1 cellular context compared by ENCODE assay signal in genomic region chr7:90346326-90347125, GRCh38.
A peak's percentile ranks its signal among the peaks of the same experiment; 100 is the strongest.
TF ChIP-seq lines count a peak whose summit lies in the region.

Gene GTPBP10, plus strand, starts transcription at chr7:90346716. Its CDS starts 26 bp downstream, at chr7:90346742.

TF ChIP-seq in HepG2, 621 proteins besides CTCF, POLR2A, EP300 and RAD21 (continued from another document and continues in another):
- TF ChIP-seq GABPA (IDR thresholded peaks at IDR 0.05; ENCODE audit: low read depth, low read length), result peak; percentile 46; the same call in 1 of the 2 replicates
- peak; percentile 87 for TF ChIP-seq GABPA (CRISPR knock-in tag; IDR thresholded peaks at IDR 0.05; ENCODE audit: low read depth)
- peak; percentile 61; the same call in 1 of the 2 replicates for TF ChIP-seq NRL (CRISPR knock-in tag; IDR thresholded peaks at IDR 0.05; ENCODE audit: borderline replicate concordance)
- TF ChIP-seq, protein P1, sequence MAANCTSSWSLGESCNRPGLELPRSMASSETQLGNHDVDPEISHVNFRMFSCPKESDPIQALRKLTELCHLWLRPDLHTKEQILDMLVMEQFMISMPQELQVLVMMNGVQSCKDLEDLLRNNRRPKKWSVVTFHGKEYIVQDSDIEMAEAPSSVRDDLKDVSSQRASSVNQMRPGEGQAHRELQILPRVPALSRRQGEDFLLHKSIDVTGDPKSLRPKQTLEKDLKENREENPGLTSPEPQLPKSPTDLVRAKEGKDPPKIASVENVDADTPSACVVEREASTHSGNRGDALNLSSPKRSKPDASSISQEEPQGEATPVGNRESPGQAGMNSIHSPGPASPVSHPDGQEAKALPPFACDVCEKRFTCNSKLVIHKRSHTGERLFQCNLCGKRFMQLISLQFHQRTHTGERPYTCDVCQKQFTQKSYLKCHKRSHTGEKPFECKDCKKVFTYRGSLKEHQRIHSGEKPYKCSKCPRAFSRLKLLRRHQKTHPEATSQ (CRISPR knock-in tag; IDR thresholded peaks at IDR 0.05; ENCODE audit: borderline replicate concordance), result peak; percentile 91; the same call in 1 of the 2 replicates
- no peak for TF ChIP-seq LCORL (IDR thresholded peaks at IDR 0.05)
- TF ChIP-seq LCORL (CRISPR knock-in tag; IDR thresholded peaks at IDR 0.05), result peak; percentile 71
- TF ChIP-seq SNAPC2 (CRISPR knock-in tag; IDR thresholded peaks at IDR 0.05), result peak; percentile 73; the same call in 1 of the 2 replicates
- no peak; the same call in 1 of the 2 replicates for TF ChIP-seq TMF1 (CRISPR knock-in tag; IDR thresholded peaks at IDR 0.05; ENCODE audit: low read depth)
- no peak for TF ChIP-seq ZNF24 (IDR thresholded peaks at IDR 0.05)
- peak; percentile 25; the same call in 1 of the 2 replicates for TF ChIP-seq MIXL1 (CRISPR knock-in tag; IDR thresholded peaks at IDR 0.05)
- no peak; the same call in 1 of the 2 replicates for TF ChIP-seq ISL2 (CRISPR knock-in tag; IDR thresholded peaks at IDR 0.05)
- no peak for TF ChIP-seq ZNF564 (CRISPR knock-in tag; IDR thresholded peaks at IDR 0.05)
- TF ChIP-seq, protein P2, sequence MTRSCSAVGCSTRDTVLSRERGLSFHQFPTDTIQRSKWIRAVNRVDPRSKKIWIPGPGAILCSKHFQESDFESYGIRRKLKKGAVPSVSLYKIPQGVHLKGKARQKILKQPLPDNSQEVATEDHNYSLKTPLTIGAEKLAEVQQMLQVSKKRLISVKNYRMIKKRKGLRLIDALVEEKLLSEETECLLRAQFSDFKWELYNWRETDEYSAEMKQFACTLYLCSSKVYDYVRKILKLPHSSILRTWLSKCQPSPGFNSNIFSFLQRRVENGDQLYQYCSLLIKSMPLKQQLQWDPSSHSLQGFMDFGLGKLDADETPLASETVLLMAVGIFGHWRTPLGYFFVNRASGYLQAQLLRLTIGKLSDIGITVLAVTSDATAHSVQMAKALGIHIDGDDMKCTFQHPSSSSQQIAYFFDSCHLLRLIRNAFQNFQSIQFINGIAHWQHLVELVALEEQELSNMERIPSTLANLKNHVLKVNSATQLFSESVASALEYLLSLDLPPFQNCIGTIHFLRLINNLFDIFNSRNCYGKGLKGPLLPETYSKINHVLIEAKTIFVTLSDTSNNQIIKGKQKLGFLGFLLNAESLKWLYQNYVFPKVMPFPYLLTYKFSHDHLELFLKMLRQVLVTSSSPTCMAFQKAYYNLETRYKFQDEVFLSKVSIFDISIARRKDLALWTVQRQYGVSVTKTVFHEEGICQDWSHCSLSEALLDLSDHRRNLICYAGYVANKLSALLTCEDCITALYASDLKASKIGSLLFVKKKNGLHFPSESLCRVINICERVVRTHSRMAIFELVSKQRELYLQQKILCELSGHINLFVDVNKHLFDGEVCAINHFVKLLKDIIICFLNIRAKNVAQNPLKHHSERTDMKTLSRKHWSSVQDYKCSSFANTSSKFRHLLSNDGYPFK (CRISPR knock-in tag; IDR thresholded peaks at IDR 0.05; ENCODE audit: borderline replicate concordance), result peak; percentile 82
- no peak for TF ChIP-seq IKZF4 (CRISPR knock-in tag; IDR thresholded peaks at IDR 0.05; ENCODE audit: borderline replicate concordance, low read depth, not compliant biosample characterization)
- peak; percentile 25; the same call in 1 of the 2 replicates for TF ChIP-seq EEA1 (CRISPR knock-in tag; IDR thresholded peaks at IDR 0.05; ENCODE audit: borderline replicate concordance)
- TF ChIP-seq YY1 (IDR thresholded peaks at IDR 0.05; ENCODE audit: insufficient read depth, insufficient replicate concordance, low read depth, low read length), result peak; percentile 83
- TF ChIP-seq ZMYM3 (CRISPR knock-in tag; IDR thresholded peaks at IDR 0.05), result 0 out of 2 replicates have a peak, but pooled peaks have one; percentile 12
- TF ChIP-seq ZNF317 (CRISPR knock-in tag; IDR thresholded peaks at IDR 0.05), result no peak; the same call in 1 of the 2 replicates
- TF ChIP-seq HOXA7 (CRISPR knock-in tag; IDR thresholded peaks at IDR 0.05), result no peak
- TF ChIP-seq IRF2 (CRISPR knock-in tag; IDR thresholded peaks at IDR 0.05), result peak; percentile 89
- TF ChIP-seq ZNF264 (CRISPR knock-in tag; IDR thresholded peaks at IDR 0.05), result no peak
- peak; percentile 98 for TF ChIP-seq KMT2B (CRISPR knock-in tag; IDR thresholded peaks at IDR 0.05)
- TF ChIP-seq MED13 (CRISPR knock-in tag; IDR thresholded peaks at IDR 0.05), result 0 out of 2 replicates have a peak, but pooled peaks have one; percentile 32
- TF ChIP-seq ZNF20 (CRISPR knock-in tag; IDR thresholded peaks at IDR 0.05), result no peak
- TF ChIP-seq, protein P3, sequence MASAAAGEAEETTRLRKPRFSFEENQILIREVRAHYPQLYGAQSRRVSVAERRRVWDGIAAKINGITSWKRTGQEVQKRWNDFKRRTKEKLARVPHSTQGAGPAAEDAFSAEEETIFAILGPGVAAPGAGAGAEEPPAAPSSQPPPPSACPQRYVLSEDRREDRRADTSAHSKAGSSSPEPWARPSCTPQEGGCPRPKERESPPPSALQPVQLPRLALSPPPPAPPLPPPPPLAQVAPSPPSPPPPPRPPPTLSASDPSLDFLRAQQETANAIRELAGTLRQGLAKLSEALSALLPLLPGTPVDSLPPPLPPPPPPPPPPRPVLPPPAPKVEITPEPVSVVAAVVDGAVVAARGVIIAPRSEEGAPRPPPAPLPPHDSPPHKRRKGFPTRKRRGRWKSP (CRISPR knock-in tag; IDR thresholded peaks at IDR 0.05), result peak; percentile 31; the same call in 1 of the 2 replicates
- TF ChIP-seq RAD51 (IDR thresholded peaks at IDR 0.05; ENCODE audit: borderline replicate concordance), result no peak
- no peak for TF ChIP-seq ISX (CRISPR knock-in tag; conservative IDR thresholded peaks at IDR 0.05)
- peak; percentile 99 for TF ChIP-seq POGZ (CRISPR knock-in tag; IDR thresholded peaks at IDR 0.05)
- TF ChIP-seq ZNF672 (CRISPR knock-in tag; IDR thresholded peaks at IDR 0.05), result no peak
- TF ChIP-seq TFE3 (CRISPR knock-in tag; IDR thresholded peaks at IDR 0.05), result peak; percentile 70
- TF ChIP-seq RCOR2 (CRISPR knock-in tag; IDR thresholded peaks at IDR 0.05), result no peak
- TF ChIP-seq RXRB (CRISPR knock-in tag; IDR thresholded peaks at IDR 0.05; ENCODE audit: borderline replicate concordance), result peak; percentile 35; the same call in 1 of the 2 replicates
- TF ChIP-seq HNF1A (IDR thresholded peaks at IDR 0.05; ENCODE audit: low read depth), result no peak; the same call in 1 of the 2 replicates
- peak; percentile 79; the same call in 1 of the 2 replicates for TF ChIP-seq HNF1A (CRISPR knock-in tag; IDR thresholded peaks at IDR 0.05; ENCODE audit: borderline replicate concordance)
- TF ChIP-seq CBX5 (CRISPR knock-in tag; IDR thresholded peaks at IDR 0.05; ENCODE audit: borderline replicate concordance), result peak; percentile 45; the same call in 1 of the 2 replicates
- peak; percentile 89 for TF ChIP-seq GMEB1 (CRISPR knock-in tag; IDR thresholded peaks at IDR 0.05; ENCODE audit: borderline replicate concordance)
- peak; percentile 85 for TF ChIP-seq ZNF781 (CRISPR knock-in tag; IDR thresholded peaks at IDR 0.05; ENCODE audit: borderline replicate concordance, not compliant biosample characterization)
- TF ChIP-seq KLF11 (CRISPR knock-in tag; IDR thresholded peaks at IDR 0.05), result no peak
- TF ChIP-seq ZFP90 (CRISPR knock-in tag; IDR thresholded peaks at IDR 0.05; ENCODE audit: borderline replicate concordance), result peak; percentile 62; the same call in 1 of the 2 replicates
- no peak for TF ChIP-seq ZNF343 (CRISPR knock-in tag; IDR thresholded peaks at IDR 0.05)
- no peak for TF ChIP-seq TCF7L2 (IDR thresholded peaks at IDR 0.05; ENCODE audit: low read depth, low read length)
- peak; percentile 64; the same call in 1 of the 2 replicates for TF ChIP-seq FOXO1 (CRISPR knock-in tag; IDR thresholded peaks at IDR 0.05)
- TF ChIP-seq, protein P4, sequence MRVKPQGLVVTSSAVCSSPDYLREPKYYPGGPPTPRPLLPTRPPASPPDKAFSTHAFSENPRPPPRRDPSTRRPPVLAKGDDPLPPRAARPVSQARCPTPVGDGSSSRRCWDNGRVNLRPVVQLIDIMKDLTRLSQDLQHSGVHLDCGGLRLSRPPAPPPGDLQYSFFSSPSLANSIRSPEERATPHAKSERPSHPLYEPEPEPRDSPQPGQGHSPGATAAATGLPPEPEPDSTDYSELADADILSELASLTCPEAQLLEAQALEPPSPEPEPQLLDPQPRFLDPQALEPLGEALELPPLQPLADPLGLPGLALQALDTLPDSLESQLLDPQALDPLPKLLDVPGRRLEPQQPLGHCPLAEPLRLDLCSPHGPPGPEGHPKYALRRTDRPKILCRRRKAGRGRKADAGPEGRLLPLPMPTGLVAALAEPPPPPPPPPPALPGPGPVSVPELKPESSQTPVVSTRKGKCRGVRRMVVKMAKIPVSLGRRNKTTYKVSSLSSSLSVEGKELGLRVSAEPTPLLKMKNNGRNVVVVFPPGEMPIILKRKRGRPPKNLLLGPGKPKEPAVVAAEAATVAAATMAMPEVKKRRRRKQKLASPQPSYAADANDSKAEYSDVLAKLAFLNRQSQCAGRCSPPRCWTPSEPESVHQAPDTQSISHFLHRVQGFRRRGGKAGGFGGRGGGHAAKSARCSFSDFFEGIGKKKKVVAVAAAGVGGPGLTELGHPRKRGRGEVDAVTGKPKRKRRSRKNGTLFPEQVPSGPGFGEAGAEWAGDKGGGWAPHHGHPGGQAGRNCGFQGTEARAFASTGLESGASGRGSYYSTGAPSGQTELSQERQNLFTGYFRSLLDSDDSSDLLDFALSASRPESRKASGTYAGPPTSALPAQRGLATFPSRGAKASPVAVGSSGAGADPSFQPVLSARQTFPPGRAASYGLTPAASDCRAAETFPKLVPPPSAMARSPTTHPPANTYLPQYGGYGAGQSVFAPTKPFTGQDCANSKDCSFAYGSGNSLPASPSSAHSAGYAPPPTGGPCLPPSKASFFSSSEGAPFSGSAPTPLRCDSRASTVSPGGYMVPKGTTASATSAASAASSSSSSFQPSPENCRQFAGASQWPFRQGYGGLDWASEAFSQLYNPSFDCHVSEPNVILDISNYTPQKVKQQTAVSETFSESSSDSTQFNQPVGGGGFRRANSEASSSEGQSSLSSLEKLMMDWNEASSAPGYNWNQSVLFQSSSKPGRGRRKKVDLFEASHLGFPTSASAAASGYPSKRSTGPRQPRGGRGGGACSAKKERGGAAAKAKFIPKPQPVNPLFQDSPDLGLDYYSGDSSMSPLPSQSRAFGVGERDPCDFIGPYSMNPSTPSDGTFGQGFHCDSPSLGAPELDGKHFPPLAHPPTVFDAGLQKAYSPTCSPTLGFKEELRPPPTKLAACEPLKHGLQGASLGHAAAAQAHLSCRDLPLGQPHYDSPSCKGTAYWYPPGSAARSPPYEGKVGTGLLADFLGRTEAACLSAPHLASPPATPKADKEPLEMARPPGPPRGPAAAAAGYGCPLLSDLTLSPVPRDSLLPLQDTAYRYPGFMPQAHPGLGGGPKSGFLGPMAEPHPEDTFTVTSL (CRISPR knock-in tag; IDR thresholded peaks at IDR 0.05; ENCODE audit: borderline replicate concordance), result peak; percentile 46; the same call in 1 of the 2 replicates
- TF ChIP-seq ZNF614 (CRISPR knock-in tag; IDR thresholded peaks at IDR 0.05; ENCODE audit: borderline replicate concordance), result no peak
- no peak for TF ChIP-seq HNRNPK (IDR thresholded peaks at IDR 0.05; ENCODE audit: low read depth, low read length, poor library complexity, severe bottlenecking)
- TF ChIP-seq JARID2 (CRISPR knock-in tag; IDR thresholded peaks at IDR 0.05; ENCODE audit: insufficient replicate concordance), result no peak
- TF ChIP-seq ZBTB20 (CRISPR knock-in tag; IDR thresholded peaks at IDR 0.05; ENCODE audit: borderline replicate concordance, low read depth), result peak; percentile 81
- TF ChIP-seq ZNF703 (CRISPR knock-in tag; IDR thresholded peaks at IDR 0.05; ENCODE audit: borderline replicate concordance), result no peak
